33 cellular contexts compared by ENCODE assay signal in the genomic region with DNA sequence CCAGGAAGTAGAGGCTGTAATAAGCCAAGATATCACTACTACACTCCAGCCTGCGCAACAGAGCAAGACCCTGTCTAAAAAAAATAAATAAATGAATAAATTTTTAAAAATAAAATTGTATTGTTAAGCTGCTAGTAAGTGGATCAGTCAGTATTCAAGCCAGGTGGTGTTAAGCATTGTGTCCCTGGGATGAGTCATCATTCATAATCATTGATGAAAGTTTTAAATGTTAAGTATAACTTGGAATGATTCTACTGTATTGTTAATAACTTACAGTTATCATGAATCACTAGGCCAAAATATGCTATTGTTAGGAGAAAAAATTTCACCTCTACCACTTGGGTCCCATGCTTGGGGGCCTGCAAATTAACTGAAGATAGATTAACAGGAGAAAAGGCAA.
"Had no signal": no experiment of that assay in that cellular context is flagged by ENCODE, and none has a peak within 500 bp of the region (broad histone marks: within the 10 kb centered on the region; RNA-seq: fewer than 3 reads in every experiment).

No MANE protein-coding gene starts in this region.

- H3K36me3 ChIP-seq: adrenal gland, colonic mucosa, esophagus squamous epithelium, gastrocnemius medialis, heart right ventricle, WERI-Rb-1 had no signal

- ATAC-seq: activated CD4-positive, CD25-positive, alpha-beta regulatory T cell treated with anti-CD3 and anti-CD28 coated beads, Interleukin-2, amount 50 U/mL, for 24 hours; activated CD8-positive, alpha-beta memory T cell treated with anti-CD3 and anti-CD28 coated beads, Interleukin-2, amount 10 ng/mL, durations not matched to agents 7 days and 5 days; activated CD8-positive, alpha-beta T cell treated with anti-CD3 and anti-CD28 coated beads for 36 hours; activated naive CD8-positive, alpha-beta T cell treated with anti-CD3 and anti-CD28 coated beads, Interleukin-2, amount 50 U/mL, for 24 hours; body of pancreas; gastrocnemius medialis; heart right ventricle; T-helper 17 cell had no signal

- H3K4me3 ChIP-seq: adrenal gland, body of pancreas, colonic mucosa, dorsolateral prefrontal cortex, esophagus squamous epithelium, gastrocnemius medialis, heart right ventricle, hepatocyte had no signal

- H3K27ac ChIP-seq: adrenal gland, body of pancreas, colonic mucosa, epithelial cell of prostate, esophagus squamous epithelium, gastrocnemius medialis, heart right ventricle, hepatocyte, WERI-Rb-1 had no signal

- H3K9me3 ChIP-seq: adrenal gland, body of pancreas, colonic mucosa, esophagus squamous epithelium, gastrocnemius medialis, heart right ventricle had no signal

- DNase-seq: activated B cell treated with CpG ODN at 0.5 μM for 24 hours; activated CD4-positive, alpha-beta T cell treated with anti-CD3 and anti-CD28 coated beads for 48 hours; activated CD4-positive, alpha-beta T cell treated with anti-CD3 and anti-CD28 coated beads, Interleukin-2, amount 50 U/mL, for 1 hour; activated CD4-positive, alpha-beta T cell treated with anti-CD3 and anti-CD28 coated beads, Interleukin-2, amount 50 U/mL, for 48 hours; activated CD8-positive, alpha-beta memory T cell treated with anti-CD3 and anti-CD28 coated beads, Interleukin-2, amount 10 ng/mL, durations not matched to agents 7 days and 5 days; activated CD8-positive, alpha-beta memory T cell treated with anti-CD3 and anti-CD28 coated beads, Interleukin-2, amount 50 U/mL, for 4 hours; activated CD8-positive, alpha-beta T cell treated with anti-CD3 and anti-CD28 coated beads for 36 hours; activated effector memory CD4-positive, alpha-beta T cell treated with anti-CD3 and anti-CD28 coated beads, Interleukin-2, amount 50 U/mL, for 16 hours; activated naive CD4-positive, alpha-beta T cell treated with anti-CD3 and anti-CD28 coated beads for 36 hours; activated naive CD8-positive, alpha-beta T cell treated with anti-CD3 and anti-CD28 coated beads for 36 hours; activated naive CD8-positive, alpha-beta T cell treated with anti-CD3 and anti-CD28 coated beads, Interleukin-2, amount 50 U/mL, for 24 hours; activated T-cell treated with anti-CD3 and anti-CD28 coated beads, Interleukin-2, amount 50 U/mL, for 1 hour; activated T-cell treated with anti-CD3 and anti-CD28 coated beads, Interleukin-2, amount 50 U/mL, for 48 hours; adrenal gland; amygdala; aorta; body of pancreas; caudate nucleus; colonic mucosa; dorsolateral prefrontal cortex; effector memory CD4-positive, alpha-beta T cell; endodermal cell; esophagus squamous epithelium; foreskin fibroblast; gastrocnemius medialis; heart right ventricle; T-helper 1 cell; T-helper 17 cell; T1000; WERI-Rb-1 had no signal

- H3K4me1 ChIP-seq: adrenal gland, body of pancreas, colonic mucosa, esophagus squamous epithelium, gastrocnemius medialis, heart right ventricle had no signal

- H3K27me3 ChIP-seq: adrenal gland, body of pancreas, colonic mucosa, dorsolateral prefrontal cortex, esophagus squamous epithelium, gastrocnemius medialis, heart right ventricle, hepatocyte had no signal
